Comparison of ENCODE assay signal across 10 cellular contexts in the genomic region with DNA sequence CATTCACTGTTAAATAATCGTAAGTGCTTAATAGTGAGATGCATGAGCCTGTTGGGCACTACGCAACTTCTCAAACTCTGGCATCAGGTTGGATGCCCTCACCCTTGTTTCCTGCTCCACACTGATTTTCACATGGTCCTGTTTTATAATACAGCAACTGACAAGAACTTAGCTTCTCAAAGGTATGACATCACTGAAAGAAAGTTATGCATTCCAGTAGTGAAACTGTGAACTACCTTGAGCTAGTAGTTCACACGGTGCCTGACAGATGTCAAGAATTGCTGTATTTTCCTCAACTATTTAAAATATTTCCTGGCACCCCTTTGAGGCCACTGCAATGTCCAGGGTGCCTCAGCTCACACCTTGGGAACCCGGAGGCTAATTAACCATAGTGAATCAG.
DNase-seq lines count a peak whose midpoint lies in the region; ATAC-seq and TF ChIP-seq lines count a peak whose summit lies in the region.
"Had no signal": no experiment of that assay in that cellular context is flagged by ENCODE, and none has a peak within 500 bp of the region (broad histone marks: within the 10 kb centered on the region; RNA-seq: fewer than 3 reads in every experiment).

No MANE protein-coding gene starts in this region.

- ATAC-seq in GM18870 (IDR thresholded peaks at IDR 0.05; ENCODE audit: unreplicated experiment) (peak; percentile 86), GM21737 (IDR thresholded peaks at IDR 0.05; ENCODE audit: unreplicated experiment) (peak; percentile 74), HG03354 (IDR thresholded peaks at IDR 0.05; ENCODE audit: poor library complexity, severe bottlenecking, unreplicated experiment) (peak; percentile 85), GM23338 (no peak)

- H3K4me2 ChIP-seq in GM23338 = no peak overlapping the region

- H3K27me3 ChIP-seq in GM23338 (ENCODE audit: insufficient read depth) (no peaks in the 10 kb centered on the region), prostate gland (replicated peaks; ENCODE audit: insufficient read depth) (no peaks in the 10 kb centered on the region)

- no peak overlapping the region for H2AFZ ChIP-seq in GM23338

- H3K79me2 ChIP-seq in GM23338 (replicated peaks; ENCODE audit: insufficient read depth) = no peaks in the 10 kb centered on the region

- H3F3A ChIP-seq in GM23338 (replicated peaks; ENCODE audit: low read depth) = no peaks in the 10 kb centered on the region

- WGBS in prostate gland = 96% methylated on average over 4 of the region's 4 CpGs

- no peak overlapping the region for H3K27ac ChIP-seq in GM23338 (ENCODE audit: low read depth)
- H3K27ac ChIP-seq in prostate gland = no peak overlapping the region

- no peaks in the 10 kb centered on the region for H4K20me1 ChIP-seq in GM23338 (replicated peaks; ENCODE audit: insufficient read depth)

- peaks cover 23% of the 10 kb centered on the region for H3K4me1 ChIP-seq in GM23338 (ENCODE audit: insufficient read depth)
- H3K4me1 ChIP-seq in prostate gland (replicated peaks) = no peaks in the 10 kb centered on the region

- H3K4me3 ChIP-seq in GM23338 (no peak overlapping the region), prostate gland (no peak overlapping the region)

- TF ChIP-seq POLR2A in prostate gland (IDR thresholded peaks at IDR 0.05) = no peak

- H3K9me3 Mint-ChIP-seq in GM23338 = no peaks in the 10 kb centered on the region

- peaks cover 1% of the 10 kb centered on the region for H3K27me3 Mint-ChIP-seq in GM23338 (ENCODE audit: insufficient read depth, low read depth, poor library complexity)

- no peak overlapping the region for H3K27ac Mint-ChIP-seq in GM23338

- no peaks in the 10 kb centered on the region for H3K9me3 ChIP-seq in prostate gland

- POLR2A ChIA-PET in GM10248 (lab: Yijun Ruan, JAX) = interaction anchor here (1.5 kb wide), 1 partner anchor 309 kb away, joined by 3 read pairs; no protein-coding TSS in a partner anchor

- no peak for TF ChIP-seq CTCF in GM10248 (IDR thresholded peaks at IDR 0.05; ENCODE audit: control extremely low read depth, extremely low read depth, low read depth, missing control alignments)
- no peak for TF ChIP-seq CTCF in GM23338 (conservative IDR thresholded peaks at IDR 0.05; ENCODE audit: low read depth in 2 of 2)
- no peak for TF ChIP-seq CTCF in prostate gland (IDR thresholded peaks at IDR 0.05)

- CTCF ChIA-PET in GM10248 (lab: Yijun Ruan, JAX) = interaction anchor here (0.8 to 6.8 kb wide), 10 partner anchors 9 to 337 kb away, joined by 3 to 53 read pairs (median 3); no protein-coding TSS in a partner anchor

- no peaks in the 10 kb centered on the region for H3K36me3 Mint-ChIP-seq in GM23338 (ENCODE audit: low read depth)

- no peak overlapping the region for H3K4me3 Mint-ChIP-seq in GM23338

- intact Hi-C loops in prostate gland (cut with DNase I) = no loop called here

- DNase-seq in GM10248 (ENCODE audit: extremely low spot score) (peak; percentile 51), GM23338 (ENCODE audit: low spot score) (no peak), DMS153 (lab: John Stamatoyannopoulos, UW) (no peak), prostate gland (ENCODE audit: low spot score) (no peak)
- DNase-seq in stimulated activated CD4-positive, alpha-beta T cell treated with anti-CD3 and anti-CD28 coated beads, Interleukin-2, amount 100 ng/mL, for 24 hours = no peak
- DNase-seq: Kasumi-1, NCI-H524 had no signal

- H3K4me1 Mint-ChIP-seq in GM23338 = peaks cover 30% of the 10 kb centered on the region

- 0 out of 2 replicates have a peak, but pooled peaks cover 4% of the 10 kb centered on the region for H3K9me2 ChIP-seq in GM23338 (ENCODE audit: insufficient read depth)

- no peaks in the 10 kb centered on the region for H3K36me3 ChIP-seq in GM23338 (ENCODE audit: insufficient read depth)
- no peaks in the 10 kb centered on the region for H3K36me3 ChIP-seq in prostate gland

TF ChIP-seq in GM23338, 12 proteins besides CTCF, POLR2A, EP300 and RAD21:
- TF ChIP-seq, protein P1, sequence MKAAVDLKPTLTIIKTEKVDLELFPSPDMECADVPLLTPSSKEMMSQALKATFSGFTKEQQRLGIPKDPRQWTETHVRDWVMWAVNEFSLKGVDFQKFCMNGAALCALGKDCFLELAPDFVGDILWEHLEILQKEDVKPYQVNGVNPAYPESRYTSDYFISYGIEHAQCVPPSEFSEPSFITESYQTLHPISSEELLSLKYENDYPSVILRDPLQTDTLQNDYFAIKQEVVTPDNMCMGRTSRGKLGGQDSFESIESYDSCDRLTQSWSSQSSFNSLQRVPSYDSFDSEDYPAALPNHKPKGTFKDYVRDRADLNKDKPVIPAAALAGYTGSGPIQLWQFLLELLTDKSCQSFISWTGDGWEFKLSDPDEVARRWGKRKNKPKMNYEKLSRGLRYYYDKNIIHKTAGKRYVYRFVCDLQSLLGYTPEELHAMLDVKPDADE (IDR thresholded peaks at IDR 0.05) = no peak
- TF ChIP-seq NANOG (IDR thresholded peaks at IDR 0.05; ENCODE audit: borderline replicate concordance) = no peak
- TF ChIP-seq POLR2AphosphoS5 (IDR thresholded peaks at IDR 0.05; ENCODE audit: low read depth) = no peak
- TF ChIP-seq EZH2phosphoT487 (IDR thresholded peaks at IDR 0.05; ENCODE audit: unreplicated experiment) = no peak
- TF ChIP-seq ZNF114 (CRISPR knock-in tag; IDR thresholded peaks at IDR 0.05) = no peak
- TF ChIP-seq, protein P2, sequence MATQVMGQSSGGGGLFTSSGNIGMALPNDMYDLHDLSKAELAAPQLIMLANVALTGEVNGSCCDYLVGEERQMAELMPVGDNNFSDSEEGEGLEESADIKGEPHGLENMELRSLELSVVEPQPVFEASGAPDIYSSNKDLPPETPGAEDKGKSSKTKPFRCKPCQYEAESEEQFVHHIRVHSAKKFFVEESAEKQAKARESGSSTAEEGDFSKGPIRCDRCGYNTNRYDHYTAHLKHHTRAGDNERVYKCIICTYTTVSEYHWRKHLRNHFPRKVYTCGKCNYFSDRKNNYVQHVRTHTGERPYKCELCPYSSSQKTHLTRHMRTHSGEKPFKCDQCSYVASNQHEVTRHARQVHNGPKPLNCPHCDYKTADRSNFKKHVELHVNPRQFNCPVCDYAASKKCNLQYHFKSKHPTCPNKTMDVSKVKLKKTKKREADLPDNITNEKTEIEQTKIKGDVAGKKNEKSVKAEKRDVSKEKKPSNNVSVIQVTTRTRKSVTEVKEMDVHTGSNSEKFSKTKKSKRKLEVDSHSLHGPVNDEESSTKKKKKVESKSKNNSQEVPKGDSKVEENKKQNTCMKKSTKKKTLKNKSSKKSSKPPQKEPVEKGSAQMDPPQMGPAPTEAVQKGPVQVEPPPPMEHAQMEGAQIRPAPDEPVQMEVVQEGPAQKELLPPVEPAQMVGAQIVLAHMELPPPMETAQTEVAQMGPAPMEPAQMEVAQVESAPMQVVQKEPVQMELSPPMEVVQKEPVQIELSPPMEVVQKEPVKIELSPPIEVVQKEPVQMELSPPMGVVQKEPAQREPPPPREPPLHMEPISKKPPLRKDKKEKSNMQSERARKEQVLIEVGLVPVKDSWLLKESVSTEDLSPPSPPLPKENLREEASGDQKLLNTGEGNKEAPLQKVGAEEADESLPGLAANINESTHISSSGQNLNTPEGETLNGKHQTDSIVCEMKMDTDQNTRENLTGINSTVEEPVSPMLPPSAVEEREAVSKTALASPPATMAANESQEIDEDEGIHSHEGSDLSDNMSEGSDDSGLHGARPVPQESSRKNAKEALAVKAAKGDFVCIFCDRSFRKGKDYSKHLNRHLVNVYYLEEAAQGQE (IDR thresholded peaks at IDR 0.05; ENCODE audit: unreplicated experiment) = no peak
- TF ChIP-seq STAT1 (IDR thresholded peaks at IDR 0.05; ENCODE audit: unreplicated experiment) = no peak
TF ChIP-seq in GM23338: peak in this region for 0.
